ENCODE assay signal across 8 cellular contexts in the genomic region with DNA sequence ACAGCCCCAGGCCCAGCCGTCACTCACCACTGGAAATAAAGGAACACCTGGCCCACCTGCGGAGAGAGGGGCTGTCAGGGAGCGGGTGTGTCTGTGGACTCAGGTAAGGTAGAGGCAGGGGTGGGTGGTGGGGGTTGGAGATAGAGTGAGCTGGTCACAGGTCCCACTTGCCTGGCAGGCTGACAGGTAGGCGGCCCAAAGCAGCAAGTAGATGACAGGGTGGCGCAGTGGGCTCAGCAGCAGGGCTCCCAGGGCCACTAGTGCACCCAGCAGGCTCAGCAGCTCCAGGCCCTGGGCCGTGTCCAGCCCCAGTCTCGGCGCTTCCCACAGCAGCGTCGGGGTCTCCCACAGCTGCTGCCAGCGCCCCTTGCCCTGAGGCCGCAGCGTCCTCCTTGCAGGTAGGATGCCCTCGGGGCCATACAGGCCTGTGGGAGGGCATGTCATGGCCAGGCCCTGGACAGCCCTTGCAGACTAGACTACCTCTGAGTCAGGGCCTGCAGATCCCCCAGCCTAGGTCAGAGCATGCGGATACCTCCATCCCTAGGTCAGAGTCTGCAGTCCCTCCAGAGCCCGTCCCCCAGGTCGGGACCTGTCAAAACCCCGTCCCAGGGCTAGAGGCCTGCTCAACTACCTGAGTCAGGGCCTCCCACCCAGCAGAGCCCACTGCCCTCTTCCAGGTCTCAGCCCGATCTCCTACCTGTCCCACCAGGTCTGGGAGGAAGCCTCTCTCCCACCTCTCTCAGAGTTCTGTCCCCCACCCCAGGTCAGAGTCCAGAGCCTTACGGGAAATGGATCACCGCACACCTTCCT. TPM values are rescaled to one million over a fixed set of nuclear protein-coding genes. Genes with fewer than 3 reads are reported as not detected.
DNase-seq lines count a peak whose midpoint lies in the region; ATAC-seq and TF ChIP-seq lines count a peak whose summit lies in the region.

No MANE protein-coding gene starts in this region.

- peak overlapping the region; percentile 90 for H3K27ac ChIP-seq in hepatocyte
- peak overlapping the region in 20 of 21 experiments; percentile 73 to 95 (median 88) for H3K27ac ChIP-seq in skin epidermis

- DNase-seq in ELR (ENCODE audit: low read depth) (peak; percentile 61), hepatocyte (ENCODE audit: low spot score) (peak; percentile 34), epidermal melanocyte (ENCODE audit: insufficient read length, low spot score) (no peak), NCI-H524 treated with DMSO at 0.1 percent for 48 hours (lab: John Stamatoyannopoulos, UW) (no peak)
- no peak for DNase-seq in activated T-helper 2 cell treated with anti-CD3 and anti-CD28 coated beads, Interferon-gamma antibody, Interleukin-2, Interleukin-4, amounts not matched to agents 10 μg/mL and 5 μg/mL and 100 μg/mL, durations not matched to agents 14 hours and 24 hours and 36 hours (ENCODE audit: low spot score)

- peaks cover 10% of the 10 kb centered on the region for H3K4me1 Mint-ChIP-seq in activated T-helper 2 cell treated with anti-CD3 and anti-CD28 coated beads, Interferon-gamma antibody, Interleukin-2, Interleukin-4, amounts not matched to agents 10 μg/mL and 5 μg/mL and 100 μg/mL, durations not matched to agents 14 hours and 24 hours and 36 hours (ENCODE audit: low read depth)

- peaks cover 14% of the 10 kb centered on the region for H3K4me1 ChIP-seq in hepatocyte (ENCODE audit: insufficient read depth)

- peak overlapping the region; percentile 99 for H3K4me3 ChIP-seq in hepatocyte
- H3K4me3 ChIP-seq in skin epidermis: peak overlapping the region; percentile 56 to 98 (median 87)

- no peaks in the 10 kb centered on the region for H4K20me1 ChIP-seq in hepatocyte (ENCODE audit: insufficient read depth, poor library complexity, severe bottlenecking)

- H3K9me3 ChIP-seq in hepatocyte (ENCODE audit: low read depth): no peaks in the 10 kb centered on the region

- H3K9me3 Mint-ChIP-seq in activated T-helper 2 cell treated with anti-CD3 and anti-CD28 coated beads, Interferon-gamma antibody, Interleukin-2, Interleukin-4, amounts not matched to agents 10 μg/mL and 5 μg/mL and 100 μg/mL, durations not matched to agents 14 hours and 24 hours and 36 hours: no peaks in the 10 kb centered on the region

- H3K27ac Mint-ChIP-seq in activated T-helper 2 cell treated with anti-CD3 and anti-CD28 coated beads, Interferon-gamma antibody, Interleukin-2, Interleukin-4, amounts not matched to agents 10 μg/mL and 5 μg/mL and 100 μg/mL, durations not matched to agents 14 hours and 24 hours and 36 hours: peak overlapping the region; percentile 79

- ATAC-seq in HG03159 (IDR thresholded peaks at IDR 0.05; ENCODE audit: unreplicated experiment) (peak; percentile 3), HG03354 (IDR thresholded peaks at IDR 0.05; ENCODE audit: poor library complexity, severe bottlenecking, unreplicated experiment) (no peak)

- peak overlapping the region; percentile 96 for H3K4me3 Mint-ChIP-seq in activated T-helper 2 cell treated with anti-CD3 and anti-CD28 coated beads, Interferon-gamma antibody, Interleukin-2, Interleukin-4, amounts not matched to agents 10 μg/mL and 5 μg/mL and 100 μg/mL, durations not matched to agents 14 hours and 24 hours and 36 hours (ENCODE audit: low read depth)

- no peaks in the 10 kb centered on the region for H3K27me3 Mint-ChIP-seq in activated T-helper 2 cell treated with anti-CD3 and anti-CD28 coated beads, Interferon-gamma antibody, Interleukin-2, Interleukin-4, amounts not matched to agents 10 μg/mL and 5 μg/mL and 100 μg/mL, durations not matched to agents 14 hours and 24 hours and 36 hours (ENCODE audit: low read depth)

- H3K9me2 ChIP-seq in hepatocyte (replicated peaks; ENCODE audit: insufficient read depth): no peaks in the 10 kb centered on the region

- peak overlapping the region; percentile 100 for H2AFZ ChIP-seq in hepatocyte

- peak overlapping the region; percentile 96 for H3K4me2 ChIP-seq in hepatocyte

- WGBS in hepatocyte (ENCODE audit: low lambda C conversion rate, missing lambda C conversion rate): 45% methylated on average over 21 of the region's 21 CpGs

- peaks cover 8% of the 10 kb centered on the region for H3K36me3 Mint-ChIP-seq in activated T-helper 2 cell treated with anti-CD3 and anti-CD28 coated beads, Interferon-gamma antibody, Interleukin-2, Interleukin-4, amounts not matched to agents 10 μg/mL and 5 μg/mL and 100 μg/mL, durations not matched to agents 14 hours and 24 hours and 36 hours (ENCODE audit: low read depth)

- no peaks in the 10 kb centered on the region for H3K36me3 ChIP-seq in hepatocyte (replicated peaks; ENCODE audit: insufficient read depth, low read depth)

- intact Hi-C loops in activated T-helper 2 cell treated with anti-CD3 and anti-CD28 coated beads, Interferon-gamma antibody, Interleukin-2, Interleukin-4, amounts not matched to agents 10 μg/mL and 5 μg/mL and 100 μg/mL, durations not matched to agents 14 hours and 24 hours and 36 hours (cut with micrococcal nuclease): no loop called here

- H3K27me3 ChIP-seq in hepatocyte: no peaks in the 10 kb centered on the region

- no peak for TF ChIP-seq CTCF in hepatocyte (IDR thresholded peaks at IDR 0.05; ENCODE audit: poor library complexity)

- H3K79me2 ChIP-seq in hepatocyte: peaks cover 47% of the 10 kb centered on the region

RNA-seq across cellular contexts. Expression of gene LMF2, which starts 0.7 kb away (rescaled TPM):
- 77.2 and 81.8 TPM in 2 replicates for total RNA-seq in activated T-helper 2 cell treated with anti-CD3 and anti-CD28 coated beads, Interferon-gamma antibody, Interleukin-2, Interleukin-4, amounts not matched to agents 10 μg/mL and 5 μg/mL and 100 μg/mL, durations not matched to agents 14 hours and 24 hours and 36 hours
- total RNA-seq in hepatocyte: 22.4 and 32.8 TPM in 2 replicates
- polyA plus RNA-seq in hepatocyte: 97.6 and 128 TPM in 2 replicates

RNA-seq across cellular contexts. Expression of gene NCAPH2, which starts 1.2 kb away (rescaled TPM):
- 112 and 115 TPM in 2 replicates for total RNA-seq in activated T-helper 2 cell treated with anti-CD3 and anti-CD28 coated beads, Interferon-gamma antibody, Interleukin-2, Interleukin-4, amounts not matched to agents 10 μg/mL and 5 μg/mL and 100 μg/mL, durations not matched to agents 14 hours and 24 hours and 36 hours
- total RNA-seq in hepatocyte: 24.4 and 25.6 TPM in 2 replicates
- polyA plus RNA-seq in hepatocyte: 40.6 and 48.0 TPM in 2 replicates

RNA-seq across cellular contexts. Expression of gene SCO2, which starts 18.6 kb away (rescaled TPM):
- 3.8 and 8.7 TPM in 2 replicates for total RNA-seq in activated T-helper 2 cell treated with anti-CD3 and anti-CD28 coated beads, Interferon-gamma antibody, Interleukin-2, Interleukin-4, amounts not matched to agents 10 μg/mL and 5 μg/mL and 100 μg/mL, durations not matched to agents 14 hours and 24 hours and 36 hours
- 2.0 and 4.1 TPM in 2 replicates for total RNA-seq in hepatocyte
- 9.7 and 11.2 TPM in 2 replicates for polyA plus RNA-seq in hepatocyte

RNA-seq across cellular contexts. Expression of gene MIOX, which starts 20.2 kb away (rescaled TPM):
- total RNA-seq in activated T-helper 2 cell treated with anti-CD3 and anti-CD28 coated beads, Interferon-gamma antibody, Interleukin-2, Interleukin-4, amounts not matched to agents 10 μg/mL and 5 μg/mL and 100 μg/mL, durations not matched to agents 14 hours and 24 hours and 36 hours: 0.25 TPM in 1 of 2 replicates, not detected in the other
- total RNA-seq in hepatocyte: not detected in 2 replicates
- not detected in 2 replicates for polyA plus RNA-seq in hepatocyte

RNA-seq across cellular contexts. Expression of gene TYMP, which starts 23.0 kb away (rescaled TPM):
- total RNA-seq in activated T-helper 2 cell treated with anti-CD3 and anti-CD28 coated beads, Interferon-gamma antibody, Interleukin-2, Interleukin-4, amounts not matched to agents 10 μg/mL and 5 μg/mL and 100 μg/mL, durations not matched to agents 14 hours and 24 hours and 36 hours: 35.9 and 36.9 TPM in 2 replicates
- total RNA-seq in hepatocyte: 36.6 and 46.4 TPM in 2 replicates
- 85.7 and 105 TPM in 2 replicates for polyA plus RNA-seq in hepatocyte

Comparison
In these comparisons a context has a peak if more than half of its experiments do, and no peak if none do; other contexts are left out.
1. DNase-seq: peak in ELR (single experiment) and hepatocyte (single experiment); none in activated T-helper 2 cell treated with anti-CD3 and anti-CD28 coated beads, Interferon-gamma antibody, Interleukin-2, Interleukin-4, amounts not matched to agents 10 μg/mL and 5 μg/mL and 100 μg/mL, durations not matched to agents 14 hours and 24 hours and 36 hours (single experiment), epidermal melanocyte (single experiment) and NCI-H524 treated with DMSO at 0.1 percent for 48 hours (single experiment).